1 cellular context compared by ENCODE assay signal in the genomic region with DNA sequence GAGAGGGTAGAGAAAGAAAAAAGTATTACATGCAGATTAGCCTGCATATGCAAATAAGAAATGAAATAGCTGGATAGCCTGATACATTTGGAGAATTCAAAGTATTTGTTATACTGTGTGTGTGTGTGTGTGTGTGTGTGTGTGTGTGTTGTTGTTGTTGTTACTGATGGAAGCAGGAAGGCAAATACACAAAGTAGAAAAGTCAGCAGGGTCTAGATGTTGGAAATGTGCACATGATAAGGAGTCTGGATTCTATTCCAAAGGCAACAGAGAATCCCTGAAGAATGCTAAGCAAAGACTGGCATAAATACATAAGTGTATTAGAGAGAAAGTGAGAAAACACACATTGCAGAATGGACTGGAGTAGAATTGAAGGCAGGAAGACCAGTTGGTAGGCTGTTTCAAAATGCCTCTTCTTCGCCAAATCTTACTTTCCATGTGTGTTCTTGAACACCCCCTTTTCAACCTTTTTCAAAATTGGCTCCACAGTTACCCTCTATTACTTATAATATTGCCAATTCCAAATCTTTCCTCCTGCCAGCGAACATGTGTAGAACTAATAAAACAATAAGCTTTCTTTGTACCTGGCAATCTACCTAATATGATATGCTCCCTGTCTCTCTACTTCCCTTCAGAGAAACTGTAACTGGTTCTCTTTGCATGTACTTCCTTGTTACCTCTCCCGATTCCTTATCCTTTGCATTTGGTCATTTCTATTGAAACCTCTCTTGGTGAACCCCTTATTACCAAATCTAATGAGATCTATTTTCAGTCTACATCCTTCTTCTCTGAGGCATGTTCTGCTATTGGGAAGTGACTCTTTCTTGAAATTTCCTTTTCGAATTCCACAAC.
TF ChIP-seq lines count a peak whose summit lies in the region.

No MANE protein-coding gene starts in this region.

TF ChIP-seq in K562, 482 proteins besides CTCF, POLR2A, EP300 and RAD21 (continued from another document and continues in another):
- TF ChIP-seq, protein P1, sequence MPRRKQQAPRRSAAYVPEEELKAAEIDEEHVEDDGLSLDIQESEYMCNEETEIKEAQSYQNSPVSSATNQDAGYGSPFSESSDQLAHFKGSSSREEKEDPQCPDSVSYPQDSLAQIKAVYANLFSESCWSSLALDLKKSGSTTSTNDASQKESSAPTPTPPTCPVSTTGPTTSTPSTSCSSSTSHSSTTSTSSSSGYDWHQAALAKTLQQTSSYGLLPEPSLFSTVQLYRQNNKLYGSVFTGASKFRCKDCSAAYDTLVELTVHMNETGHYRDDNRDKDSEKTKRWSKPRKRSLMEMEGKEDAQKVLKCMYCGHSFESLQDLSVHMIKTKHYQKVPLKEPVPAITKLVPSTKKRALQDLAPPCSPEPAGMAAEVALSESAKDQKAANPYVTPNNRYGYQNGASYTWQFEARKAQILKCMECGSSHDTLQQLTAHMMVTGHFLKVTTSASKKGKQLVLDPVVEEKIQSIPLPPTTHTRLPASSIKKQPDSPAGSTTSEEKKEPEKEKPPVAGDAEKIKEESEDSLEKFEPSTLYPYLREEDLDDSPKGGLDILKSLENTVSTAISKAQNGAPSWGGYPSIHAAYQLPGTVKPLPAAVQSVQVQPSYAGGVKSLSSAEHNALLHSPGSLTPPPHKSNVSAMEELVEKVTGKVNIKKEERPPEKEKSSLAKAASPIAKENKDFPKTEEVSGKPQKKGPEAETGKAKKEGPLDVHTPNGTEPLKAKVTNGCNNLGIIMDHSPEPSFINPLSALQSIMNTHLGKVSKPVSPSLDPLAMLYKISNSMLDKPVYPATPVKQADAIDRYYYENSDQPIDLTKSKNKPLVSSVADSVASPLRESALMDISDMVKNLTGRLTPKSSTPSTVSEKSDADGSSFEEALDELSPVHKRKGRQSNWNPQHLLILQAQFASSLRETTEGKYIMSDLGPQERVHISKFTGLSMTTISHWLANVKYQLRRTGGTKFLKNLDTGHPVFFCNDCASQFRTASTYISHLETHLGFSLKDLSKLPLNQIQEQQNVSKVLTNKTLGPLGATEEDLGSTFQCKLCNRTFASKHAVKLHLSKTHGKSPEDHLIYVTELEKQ (CRISPR knock-in tag; IDR thresholded peaks at IDR 0.05) = no peak
- TF ChIP-seq BRD9 (IDR thresholded peaks at IDR 0.05; ENCODE audit: low read depth, partially characterized antibody) = peak; percentile 64
- TF ChIP-seq LARP7 (IDR thresholded peaks at IDR 0.05) = peak; percentile 96
- no peak for TF ChIP-seq MEF2D (tag; conservative IDR thresholded peaks at IDR 0.05; ENCODE audit: low read depth)
- TF ChIP-seq NR1H2 (CRISPR knock-in tag; IDR thresholded peaks at IDR 0.05) = no peak
- TF ChIP-seq TFAM (CRISPR knock-in tag; conservative IDR thresholded peaks at IDR 0.05) = no peak
- TF ChIP-seq KDM1A (IDR thresholded peaks at IDR 0.05) = 0 out of 4 replicates have a peak, but pooled peaks of 1 of the 2 experiments have one; percentile 9
- no peak for TF ChIP-seq ELK1 (CRISPR knock-in tag; IDR thresholded peaks at IDR 0.05)
- TF ChIP-seq POU5F1 (IDR thresholded peaks at IDR 0.05; ENCODE audit: borderline replicate concordance, low read depth, low read length, partially characterized antibody) = no peak
- TF ChIP-seq FIP1L1 (IDR thresholded peaks at IDR 0.05; ENCODE audit: low read depth, low read length, poor library complexity, severe bottlenecking) = no peak
- no peak for TF ChIP-seq SIRT6 (IDR thresholded peaks at IDR 0.05; ENCODE audit: low read depth, low read length)
- 0 out of 4 replicates have a peak, but pooled peaks of 1 of the 2 experiments have one; percentile 12 for TF ChIP-seq MAZ (CRISPR knock-in tag; conservative IDR thresholded peaks at IDR 0.05 in 1 of 2, IDR thresholded peaks at IDR 0.05 in 1 of 2)
- no peak for TF ChIP-seq SMC3 (conservative IDR thresholded peaks at IDR 0.05; ENCODE audit: insufficient read depth, low read depth, low read length)
- no peak for TF ChIP-seq RFX5 (IDR thresholded peaks at IDR 0.05; ENCODE audit: low read depth, low read length)
- TF ChIP-seq MECOM (CRISPR knock-in tag; IDR thresholded peaks at IDR 0.05) = no peak
- TF ChIP-seq, protein P2, sequence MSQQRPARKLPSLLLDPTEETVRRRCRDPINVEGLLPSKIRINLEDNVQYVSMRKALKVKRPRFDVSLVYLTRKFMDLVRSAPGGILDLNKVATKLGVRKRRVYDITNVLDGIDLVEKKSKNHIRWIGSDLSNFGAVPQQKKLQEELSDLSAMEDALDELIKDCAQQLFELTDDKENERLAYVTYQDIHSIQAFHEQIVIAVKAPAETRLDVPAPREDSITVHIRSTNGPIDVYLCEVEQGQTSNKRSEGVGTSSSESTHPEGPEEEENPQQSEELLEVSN (IDR thresholded peaks at IDR 0.05; ENCODE audit: borderline replicate concordance in 1 of 2, extremely low read depth in 1 of 2, insufficient read depth in 1 of 2, insufficient read length in 1 of 2, low read depth in 1 of 2, low read length in 1 of 2, poor library complexity in 1 of 2, severe bottlenecking in 1 of 2) = no peak
- TF ChIP-seq SMAD4 (CRISPR knock-in tag; conservative IDR thresholded peaks at IDR 0.05) = 0 out of 2 replicates have a peak, but pooled peaks have one; percentile 24
- no peak for TF ChIP-seq ZNF717 (CRISPR knock-in tag; IDR thresholded peaks at IDR 0.05)
- no peak for TF ChIP-seq MCM3 (IDR thresholded peaks at IDR 0.05)
- TF ChIP-seq ARNT (IDR thresholded peaks at IDR 0.05) = peak; percentile 44 to 47; a peak in 2 of 4 replicates
- no peak for TF ChIP-seq YBX1 (IDR thresholded peaks at IDR 0.05)
- no peak for TF ChIP-seq ZBTB7A (IDR thresholded peaks at IDR 0.05; ENCODE audit: borderline replicate concordance, control insufficient read depth, low read depth, low read length)
- no peak for TF ChIP-seq ZNF644 (tag; IDR thresholded peaks at IDR 0.05; ENCODE audit: low read depth)
- TF ChIP-seq RBM34 (IDR thresholded peaks at IDR 0.05; ENCODE audit: borderline replicate concordance, insufficient read depth, low read length) = no peak
- no peak for TF ChIP-seq GABPB1 (CRISPR knock-in tag; IDR thresholded peaks at IDR 0.05)
- no peak for TF ChIP-seq RFX7 (CRISPR knock-in tag; IDR thresholded peaks at IDR 0.05)
- no peak for TF ChIP-seq ZNF76 (CRISPR knock-in tag; IDR thresholded peaks at IDR 0.05; ENCODE audit: borderline replicate concordance)
- no peak for TF ChIP-seq E2F4 (CRISPR knock-in tag; IDR thresholded peaks at IDR 0.05; ENCODE audit: low read depth)
- TF ChIP-seq ZNF146 (CRISPR knock-in tag; IDR thresholded peaks at IDR 0.05; ENCODE audit: unreplicated experiment) = no peak
- TF ChIP-seq ZC3H11A (IDR thresholded peaks at IDR 0.05; ENCODE audit: low read depth, low read length) = no peak
- no peak for TF ChIP-seq NCOA1 (IDR thresholded peaks at IDR 0.05; ENCODE audit: low read depth)
- no peak for TF ChIP-seq MCM5 (IDR thresholded peaks at IDR 0.05; ENCODE audit: low read depth)
- TF ChIP-seq NBN (IDR thresholded peaks at IDR 0.05; ENCODE audit: low read depth) = peak; percentile 65
- TF ChIP-seq PKNOX1 (IDR thresholded peaks at IDR 0.05) = no peak
- TF ChIP-seq HNRNPK (IDR thresholded peaks at IDR 0.05; ENCODE audit: low read depth, low read length, poor library complexity, severe bottlenecking) = no peak
- TF ChIP-seq ADNP (tag; IDR thresholded peaks at IDR 0.05) = no peak
- TF ChIP-seq, protein P3, sequence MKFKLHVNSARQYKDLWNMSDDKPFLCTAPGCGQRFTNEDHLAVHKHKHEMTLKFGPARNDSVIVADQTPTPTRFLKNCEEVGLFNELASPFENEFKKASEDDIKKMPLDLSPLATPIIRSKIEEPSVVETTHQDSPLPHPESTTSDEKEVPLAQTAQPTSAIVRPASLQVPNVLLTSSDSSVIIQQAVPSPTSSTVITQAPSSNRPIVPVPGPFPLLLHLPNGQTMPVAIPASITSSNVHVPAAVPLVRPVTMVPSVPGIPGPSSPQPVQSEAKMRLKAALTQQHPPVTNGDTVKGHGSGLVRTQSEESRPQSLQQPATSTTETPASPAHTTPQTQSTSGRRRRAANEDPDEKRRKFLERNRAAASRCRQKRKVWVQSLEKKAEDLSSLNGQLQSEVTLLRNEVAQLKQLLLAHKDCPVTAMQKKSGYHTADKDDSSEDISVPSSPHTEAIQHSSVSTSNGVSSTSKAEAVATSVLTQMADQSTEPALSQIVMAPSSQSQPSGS (CRISPR knock-in tag; IDR thresholded peaks at IDR 0.05) = no peak
- no peak for TF ChIP-seq MEF2A (IDR thresholded peaks at IDR 0.05; ENCODE audit: control insufficient read depth, low read depth, low read length)
- TF ChIP-seq CBFA2T3 (IDR thresholded peaks at IDR 0.05) = no peak
- no peak for TF ChIP-seq PHF20 (IDR thresholded peaks at IDR 0.05; ENCODE audit: partially characterized antibody)
- no peak for TF ChIP-seq IRF9 (tag; IDR thresholded peaks at IDR 0.05)
- TF ChIP-seq, protein P4, sequence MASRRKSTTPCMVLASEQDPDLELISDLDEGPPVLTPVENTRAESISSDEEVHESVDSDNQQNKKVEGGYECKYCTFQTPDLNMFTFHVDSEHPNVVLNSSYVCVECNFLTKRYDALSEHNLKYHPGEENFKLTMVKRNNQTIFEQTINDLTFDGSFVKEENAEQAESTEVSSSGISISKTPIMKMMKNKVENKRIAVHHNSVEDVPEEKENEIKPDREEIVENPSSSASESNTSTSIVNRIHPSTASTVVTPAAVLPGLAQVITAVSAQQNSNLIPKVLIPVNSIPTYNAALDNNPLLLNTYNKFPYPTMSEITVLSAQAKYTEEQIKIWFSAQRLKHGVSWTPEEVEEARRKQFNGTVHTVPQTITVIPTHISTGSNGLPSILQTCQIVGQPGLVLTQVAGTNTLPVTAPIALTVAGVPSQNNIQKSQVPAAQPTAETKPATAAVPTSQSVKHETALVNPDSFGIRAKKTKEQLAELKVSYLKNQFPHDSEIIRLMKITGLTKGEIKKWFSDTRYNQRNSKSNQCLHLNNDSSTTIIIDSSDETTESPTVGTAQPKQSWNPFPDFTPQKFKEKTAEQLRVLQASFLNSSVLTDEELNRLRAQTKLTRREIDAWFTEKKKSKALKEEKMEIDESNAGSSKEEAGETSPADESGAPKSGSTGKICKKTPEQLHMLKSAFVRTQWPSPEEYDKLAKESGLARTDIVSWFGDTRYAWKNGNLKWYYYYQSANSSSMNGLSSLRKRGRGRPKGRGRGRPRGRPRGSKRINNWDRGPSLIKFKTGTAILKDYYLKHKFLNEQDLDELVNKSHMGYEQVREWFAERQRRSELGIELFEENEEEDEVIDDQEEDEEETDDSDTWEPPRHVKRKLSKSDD (conservative IDR thresholded peaks at IDR 0.05; ENCODE audit: low read length) = no peak
- TF ChIP-seq MCM7 (IDR thresholded peaks at IDR 0.05) = peak in 1 of 2 experiments; percentile 87; a peak in 1 of 4 replicates
- no peak for TF ChIP-seq ZNF589 (CRISPR knock-in tag; IDR thresholded peaks at IDR 0.05; ENCODE audit: low read depth)
- no peak for TF ChIP-seq ZNF561 (CRISPR knock-in tag; conservative IDR thresholded peaks at IDR 0.05)
- no peak for TF ChIP-seq HNRNPL (IDR thresholded peaks at IDR 0.05; ENCODE audit: low read depth, low read length)
- TF ChIP-seq ETS1 (conservative IDR thresholded peaks at IDR 0.05; ENCODE audit: control insufficient read depth, low read depth, low read length) = no peak
- TF ChIP-seq EGR1 (conservative IDR thresholded peaks at IDR 0.05) = no peak
